In genomic region chr3:37499061-37499785, GRCh38 we compare ENCODE assay signal across 12 cellular contexts. TPM values are rescaled to one million over a fixed set of nuclear protein-coding genes. Genes with fewer than 3 reads are reported as not detected.
DNase-seq lines count a peak whose midpoint lies in the region; ATAC-seq and TF ChIP-seq lines count a peak whose summit lies in the region.
"Had no signal": no experiment of that assay in that cellular context is flagged by ENCODE, and none has a peak within 500 bp of the region (broad histone marks: within the 10 kb centered on the region; RNA-seq: fewer than 3 reads in every experiment).

No MANE protein-coding gene starts in this region.

- peaks cover 5% of the 10 kb centered on the region for H3K27me3 Mint-ChIP-seq in activated T-helper 1 cell treated with anti-CD3 and anti-CD28 coated beads, Interleukin-12 subunit alpha, Interleukin-12 subunit beta, Interleukin-2, Interleukin-4 antibody, amounts not matched to agents 30 ng/mL and 10 ng/mL and 1 ng/mL, durations not matched to agents 14 hours and 24 hours and 36 hours (ENCODE audit: insufficient read depth)
- H3K27me3 Mint-ChIP-seq in endodermal cell (ENCODE audit: insufficient read depth): no peaks in the 10 kb centered on the region
- peaks cover 32% of the 10 kb centered on the region for H3K27me3 Mint-ChIP-seq in stimulated activated naive CD8-positive, alpha-beta T cell treated with anti-CD3 and anti-CD28 coated beads, Interleukin-15, Interleukin-2, amounts not matched to agents 100 ng/mL and 50 ng/mL, for 24 hours
- peaks cover 54 to 83% of the 10 kb centered on the region in 2 donors for H3K27me3 Mint-ChIP-seq in effector memory CD8-positive, alpha-beta T cell

- H3K36me3 ChIP-seq in heart left ventricle (peaks cover 0 to 51% (median 18%) of the 10 kb centered on the region in 9 donors), endodermal cell (ENCODE audit: control insufficient read depth, insufficient read depth, low read length) (no peaks in the 10 kb centered on the region)

- H3K4me3 ChIP-seq in heart left ventricle: no peak overlapping the region
- H3K4me3 ChIP-seq in endodermal cell (ENCODE audit: low read length): no peak overlapping the region

- intact Hi-C loops in heart left ventricle (cut with DNase I) (loop anchor here in 2 of 10 donors (5.0 kb wide), 1 partner anchor 42 kb away; no protein-coding TSS in a partner anchor), Right ventricle myocardium inferior (cut with DNase I) (no loop called here)
- intact Hi-C loops in activated T-helper 1 cell treated with anti-CD3 and anti-CD28 coated beads, Interleukin-12 subunit alpha, Interleukin-12 subunit beta, Interleukin-2, Interleukin-4 antibody, amounts not matched to agents 30 ng/mL and 10 ng/mL and 1 ng/mL, durations not matched to agents 14 hours and 24 hours and 36 hours (cut with micrococcal nuclease): no loop called here

- no peak overlapping the region for H3K4me3 Mint-ChIP-seq in activated T-helper 1 cell treated with anti-CD3 and anti-CD28 coated beads, Interleukin-12 subunit alpha, Interleukin-12 subunit beta, Interleukin-2, Interleukin-4 antibody, amounts not matched to agents 30 ng/mL and 10 ng/mL and 1 ng/mL, durations not matched to agents 14 hours and 24 hours and 36 hours
- no peak overlapping the region for H3K4me3 Mint-ChIP-seq in endodermal cell
- H3K4me3 Mint-ChIP-seq in stimulated activated naive CD8-positive, alpha-beta T cell treated with anti-CD3 and anti-CD28 coated beads, Interleukin-15, Interleukin-2, amounts not matched to agents 100 ng/mL and 50 ng/mL, for 24 hours: no peak overlapping the region
- no peak overlapping the region for H3K4me3 Mint-ChIP-seq in effector memory CD8-positive, alpha-beta T cell

- H3K36me3 Mint-ChIP-seq in activated T-helper 1 cell treated with anti-CD3 and anti-CD28 coated beads, Interleukin-12 subunit alpha, Interleukin-12 subunit beta, Interleukin-2, Interleukin-4 antibody, amounts not matched to agents 30 ng/mL and 10 ng/mL and 1 ng/mL, durations not matched to agents 14 hours and 24 hours and 36 hours (ENCODE audit: low read depth): no peaks in the 10 kb centered on the region
- peaks cover 43% of the 10 kb centered on the region for H3K36me3 Mint-ChIP-seq in endodermal cell (ENCODE audit: low read depth)
- H3K36me3 Mint-ChIP-seq in stimulated activated naive CD8-positive, alpha-beta T cell treated with anti-CD3 and anti-CD28 coated beads, Interleukin-15, Interleukin-2, amounts not matched to agents 100 ng/mL and 50 ng/mL, for 24 hours (ENCODE audit: low read depth): no peaks in the 10 kb centered on the region
- peaks cover under 1% of the 10 kb centered on the region for H3K36me3 Mint-ChIP-seq in effector memory CD8-positive, alpha-beta T cell (ENCODE audit: insufficient read depth)

- peak overlapping the region; percentile 1 for H3K27ac Mint-ChIP-seq in activated T-helper 1 cell treated with anti-CD3 and anti-CD28 coated beads, Interleukin-12 subunit alpha, Interleukin-12 subunit beta, Interleukin-2, Interleukin-4 antibody, amounts not matched to agents 30 ng/mL and 10 ng/mL and 1 ng/mL, durations not matched to agents 14 hours and 24 hours and 36 hours
- H3K27ac Mint-ChIP-seq in endodermal cell: peak overlapping the region; percentile 7
- peak overlapping the region; percentile 73 for H3K27ac Mint-ChIP-seq in stimulated activated naive CD8-positive, alpha-beta T cell treated with anti-CD3 and anti-CD28 coated beads, Interleukin-15, Interleukin-2, amounts not matched to agents 100 ng/mL and 50 ng/mL, for 24 hours
- H3K27ac Mint-ChIP-seq in effector memory CD8-positive, alpha-beta T cell: no peak overlapping the region

- H3K27me3 ChIP-seq in heart left ventricle: no peaks in the 10 kb centered on the region
- H3K27me3 ChIP-seq in endodermal cell (ENCODE audit: control insufficient read depth, insufficient read depth, low read length, poor library complexity, severe bottlenecking): no peaks in the 10 kb centered on the region

- H3K4me1 Mint-ChIP-seq in activated T-helper 1 cell treated with anti-CD3 and anti-CD28 coated beads, Interleukin-12 subunit alpha, Interleukin-12 subunit beta, Interleukin-2, Interleukin-4 antibody, amounts not matched to agents 30 ng/mL and 10 ng/mL and 1 ng/mL, durations not matched to agents 14 hours and 24 hours and 36 hours (ENCODE audit: low read depth): peaks cover 23% of the 10 kb centered on the region
- H3K4me1 Mint-ChIP-seq in endodermal cell: peaks cover 45% of the 10 kb centered on the region
- H3K4me1 Mint-ChIP-seq in stimulated activated naive CD8-positive, alpha-beta T cell treated with anti-CD3 and anti-CD28 coated beads, Interleukin-15, Interleukin-2, amounts not matched to agents 100 ng/mL and 50 ng/mL, for 24 hours (ENCODE audit: low read depth): peaks cover 11% of the 10 kb centered on the region
- H3K4me1 Mint-ChIP-seq in effector memory CD8-positive, alpha-beta T cell (ENCODE audit: low read depth in 2 of 2): peaks cover 0 to 3% of the 10 kb centered on the region in 2 donors

- no peak for TF ChIP-seq CTCF in heart left ventricle (IDR thresholded peaks at IDR 0.05)
- no peak for TF ChIP-seq CTCF in endodermal cell (conservative IDR thresholded peaks at IDR 0.05)

- H3K9me3 ChIP-seq in heart left ventricle: no peaks in the 10 kb centered on the region
- no peaks in the 10 kb centered on the region for H3K9me3 ChIP-seq in endodermal cell (ENCODE audit: control insufficient read depth, low read length)

- peaks cover 0 to 64% (median 38%) of the 10 kb centered on the region in 12 donors for H3K4me1 ChIP-seq in heart left ventricle
- H3K4me1 ChIP-seq in endodermal cell (ENCODE audit: control insufficient read depth, insufficient read depth, low read length): peaks cover 37% of the 10 kb centered on the region

- H3K9ac ChIP-seq in endodermal cell (ENCODE audit: extremely low read depth, low read length, poor library complexity, severe bottlenecking): no peak overlapping the region
- H3K9ac ChIP-seq: KMS-11 had no signal

- DNase-seq in heart left ventricle (no peak), Right ventricle myocardium inferior (ENCODE audit: missing footprints) (no peak), endodermal cell (no peak)
- DNase-seq in activated T-helper 1 cell treated with anti-CD3 and anti-CD28 coated beads, Interleukin-12 subunit alpha, Interleukin-12 subunit beta, Interleukin-2, Interleukin-4 antibody, amounts not matched to agents 30 ng/mL and 10 ng/mL and 1 ng/mL, durations not matched to agents 14 hours and 24 hours and 36 hours (ENCODE audit: low spot score): no peak
- no peak for DNase-seq in effector memory CD8-positive, alpha-beta T cell
- DNase-seq: COR-L47, H7, NCI-H1436, NCI-H774 had no signal

- 79 to 87% (median 85%) methylated on average over 10 of the region's 10 CpGs for WGBS in heart left ventricle, 4 donors
- WGBS in endodermal cell (ENCODE audit: insufficient coverage in 1 of 2, insufficient read length in 1 of 2), 2 experiments: 87 to 100% methylated on average over 5 to 10 of the region's 10 CpGs

- no peak for TF ChIP-seq POLR2A in heart left ventricle (IDR thresholded peaks at IDR 0.05)

- no peaks in the 10 kb centered on the region for H3K9me3 Mint-ChIP-seq in activated T-helper 1 cell treated with anti-CD3 and anti-CD28 coated beads, Interleukin-12 subunit alpha, Interleukin-12 subunit beta, Interleukin-2, Interleukin-4 antibody, amounts not matched to agents 30 ng/mL and 10 ng/mL and 1 ng/mL, durations not matched to agents 14 hours and 24 hours and 36 hours
- no peaks in the 10 kb centered on the region for H3K9me3 Mint-ChIP-seq in endodermal cell
- no peaks in the 10 kb centered on the region for H3K9me3 Mint-ChIP-seq in stimulated activated naive CD8-positive, alpha-beta T cell treated with anti-CD3 and anti-CD28 coated beads, Interleukin-15, Interleukin-2, amounts not matched to agents 100 ng/mL and 50 ng/mL, for 24 hours
- H3K9me3 Mint-ChIP-seq in effector memory CD8-positive, alpha-beta T cell: no peaks in the 10 kb centered on the region

- H3K27ac ChIP-seq in heart left ventricle (peak overlapping the region in 9 of 12 donors; percentile 19 to 81 (median 56)), endodermal cell (ENCODE audit: low read depth, low read length) (no peak overlapping the region)
- H3K27ac ChIP-seq: KMS-11 had no signal

- ATAC-seq in heart left ventricle (peak in 3 of 4 donors; percentile 5 to 72 (median 52)), Right ventricle myocardium inferior (no peak), GM18520 (IDR thresholded peaks at IDR 0.05; ENCODE audit: unreplicated experiment) (no peak)
- ATAC-seq in effector memory CD8-positive, alpha-beta T cell (replicated peaks): no peak

RNA-seq across cellular contexts. Expression of gene ITGA9, which starts 47.3 kb away (rescaled TPM):
- total RNA-seq in heart left ventricle (10 to 100 TPM; 49.7 to 93.6 (median 58.9) TPM), Right ventricle myocardium inferior (49.9 TPM), endodermal cell (10 to 100 TPM; 85.8 to 90.7 TPM)
- 10 to 100 TPM; 11.8 to 32.4 TPM for polyA plus RNA-seq in heart left ventricle
- total RNA-seq in activated T-helper 1 cell treated with anti-CD3 and anti-CD28 coated beads, Interleukin-12 subunit alpha, Interleukin-12 subunit beta, Interleukin-2, Interleukin-4 antibody, amounts not matched to agents 30 ng/mL and 10 ng/mL and 1 ng/mL, durations not matched to agents 14 hours and 24 hours and 36 hours: 1.1 and 1.3 TPM in 2 replicates
- polyA plus RNA-seq in endodermal cell (2013, experiment 1 of 2): 5.6 TPM
- 8.2 TPM for polyA plus RNA-seq in endodermal cell (2013, experiment 2 of 2)

Comparison
In these comparisons a context has a peak if more than half of its experiments do, and no peak if none do; other contexts are left out.
1. ATAC-seq: peak in heart left ventricle (3 of 4); none in Right ventricle myocardium inferior (single experiment), GM18520 (single experiment) and effector memory CD8-positive, alpha-beta T cell (single experiment).
2. H3K27ac Mint-ChIP-seq: peak in activated T-helper 1 cell treated with anti-CD3 and anti-CD28 coated beads, Interleukin-12 subunit alpha, Interleukin-12 subunit beta, Interleukin-2, Interleukin-4 antibody, amounts not matched to agents 30 ng/mL and 10 ng/mL and 1 ng/mL, durations not matched to agents 14 hours and 24 hours and 36 hours (single experiment), endodermal cell (single experiment) and stimulated activated naive CD8-positive, alpha-beta T cell treated with anti-CD3 and anti-CD28 coated beads, Interleukin-15, Interleukin-2, amounts not matched to agents 100 ng/mL and 50 ng/mL, for 24 hours (single experiment); none in effector memory CD8-positive, alpha-beta T cell (0 of 2).
3. RNA of gene ITGA9, which starts 47.3 kb away (total RNA-seq): 85.8 to 90.7 TPM in endodermal cell, 49.7 to 93.6 TPM in heart left ventricle and 49.9 TPM in Right ventricle myocardium inferior (single experiment); 1.1 to 1.3 TPM in activated T-helper 1 cell treated with anti-CD3 and anti-CD28 coated beads, Interleukin-12 subunit alpha, Interleukin-12 subunit beta, Interleukin-2, Interleukin-4 antibody, amounts not matched to agents 30 ng/mL and 10 ng/mL and 1 ng/mL, durations not matched to agents 14 hours and 24 hours and 36 hours; every median in the first group is over 10 times any median in the second.